Comparison of ENCODE assay signal across 8 cellular contexts in genomic region chr1:211352985-211353515, GRCh38. TPM values are rescaled to one million over a fixed set of nuclear protein-coding genes. Genes with fewer than 3 reads are reported as not detected.
DNase-seq lines count a peak whose midpoint lies in the region; ATAC-seq lines count a peak whose summit lies in the region.

No MANE protein-coding gene starts in this region.

- DNase-seq in NOMO-1 treated with DMSO at 0.1 percent for 48 hours (lab: John Stamatoyannopoulos, UW; ENCODE audit: unreplicated experiment) = peak; percentile 8
- DNase-seq in NOMO-1 treated with dmso at 0.1 percent for 144 hours (lab: John Stamatoyannopoulos, UW; ENCODE audit: unreplicated experiment) = no peak
- peak; percentile 37 for DNase-seq in NCI-H460 (ENCODE audit: extremely low read depth, low read depth)
- peak; percentile 41 for DNase-seq in activated T-cell treated with anti-CD3 and anti-CD28 coated beads for 48 hours (ENCODE audit: low read depth)
- peak; percentile 70 for DNase-seq in germinal center (ENCODE audit: low spot score)
- peak; percentile 46 to 54 for DNase-seq in stimulated activated CD4-positive, alpha-beta T cell treated with anti-CD3 and anti-CD28 coated beads, Interleukin-4, amount 100 ng/mL, for 4 hours
- no peak for DNase-seq in DMS153 (lab: John Stamatoyannopoulos, UW)

- peak; percentile 84 for ATAC-seq in HG02610 (IDR thresholded peaks at IDR 0.05; ENCODE audit: unreplicated experiment)

RNA-seq across cellular contexts. Expression of gene TRAF5, which starts 26.4 kb away (rescaled TPM):
- 12.3 and 15.1 TPM in 2 replicates for total RNA-seq in NCI-H460 (2014; rRNA removed; shearing (Covaris generic))
- polyA plus RNA-seq in NCI-H460 (2014; cell fraction: nucleus; rRNA removed) = 46.7 and 51.3 TPM in 2 replicates

Comparison
In these comparisons a context has a peak if more than half of its experiments do, and no peak if none do; other contexts are left out.
1. DNase-seq: peak in NOMO-1 treated with DMSO at 0.1 percent for 48 hours (single experiment), NCI-H460 (single experiment), activated T-cell treated with anti-CD3 and anti-CD28 coated beads for 48 hours (single experiment), germinal center (single experiment) and stimulated activated CD4-positive, alpha-beta T cell treated with anti-CD3 and anti-CD28 coated beads, Interleukin-4, amount 100 ng/mL, for 4 hours (2 of 2); none in NOMO-1 treated with dmso at 0.1 percent for 144 hours (single experiment) and DMS153 (single experiment).